In genomic region chr3:130517541-130517940, GRCh38 we compare ENCODE assay signal across 15 cellular contexts. TPM values are rescaled to one million over a fixed set of nuclear protein-coding genes. Genes with fewer than 3 reads are reported as not detected.
DNase-seq lines count a peak whose midpoint lies in the region; ATAC-seq and TF ChIP-seq lines count a peak whose summit lies in the region.
"Had no signal": no experiment of that assay in that cellular context is flagged by ENCODE, and none has a peak within 500 bp of the region (broad histone marks: within the 10 kb centered on the region; RNA-seq: fewer than 3 reads in every experiment).

No MANE protein-coding gene starts in this region.

- no peak overlapping the region for H3K27ac ChIP-seq in coronary artery
- H3K27ac ChIP-seq: C4-2B, stomach had no signal

- ATAC-seq in HG02840 (IDR thresholded peaks at IDR 0.05; ENCODE audit: low FRiP score, unreplicated experiment): no peak

- peak overlapping the region; percentile 58 for H3K4me3 ChIP-seq in coronary artery
- H3K4me3 ChIP-seq in iPS-18c (ENCODE audit: insufficient read depth, low read depth, low read length): peak overlapping the region; percentile 59
- peak overlapping the region; percentile 24 for H3K4me3 ChIP-seq in skeletal muscle cell (ENCODE audit: low read depth, low read length)

- H3K9me3 ChIP-seq in iPS-18c (ENCODE audit: control insufficient read depth, insufficient read depth, low read length): no peaks in the 10 kb centered on the region

- DNase-seq in HT1080 (ENCODE audit: low read depth): peak; percentile 23
- DNase-seq in coronary artery (ENCODE audit: low spot score): no peak
- DNase-seq in skeletal muscle cell (ENCODE audit: low read depth): no peak
- no peak for DNase-seq in amniotic stem cell (lab: John Stamatoyannopoulos, UW)
- no peak for DNase-seq in KG1 (lab: John Stamatoyannopoulos, UW)
- DNase-seq in G401 (ENCODE audit: low spot score): no peak
- DNase-seq: NCI-H2171; stimulated activated CD4-positive, alpha-beta T cell treated with anti-CD3 and anti-CD28 coated beads, Interleukin-4, amount 100 ng/mL, for 4 hours; stomach had no signal

- no peak for TF ChIP-seq CTCF in coronary artery (IDR thresholded peaks at IDR 0.05)

- in situ Hi-C loops in G401 (cut with HindIII; ENCODE audit: low sequenced_read_pairs): no loop called here

RNA-seq across cellular contexts. Expression of gene COL6A6, which starts 0.6 kb away (rescaled TPM):
- not detected in 2 replicates for total RNA-seq in HT1080 (2014; rRNA removed; shearing (Covaris generic))
- not detected in 2 replicates for polyA plus RNA-seq in HT1080 (2015; cell fraction: cytosol; rRNA removed)
- polyA plus RNA-seq in HT1080 (2015; cell fraction: nucleus; rRNA removed): 0.01 TPM in 2 replicates
- not detected in 2 replicates for total RNA-seq in G401 (2014; rRNA removed; shearing (Covaris generic))
- total RNA-seq: M059J; OCI-LY7; T-helper 1 cell treated with Interleukin-12 subunit alpha and Interleukin-12 subunit beta and Interleukin-4 antibody, amounts not matched to agents 30 ng/mL and 1 ng/mL, for 36 hours had no signal
- polyA plus RNA-seq: stomach had no signal
